Comparison of ENCODE assay signal across 9 cellular contexts in the genomic region with DNA sequence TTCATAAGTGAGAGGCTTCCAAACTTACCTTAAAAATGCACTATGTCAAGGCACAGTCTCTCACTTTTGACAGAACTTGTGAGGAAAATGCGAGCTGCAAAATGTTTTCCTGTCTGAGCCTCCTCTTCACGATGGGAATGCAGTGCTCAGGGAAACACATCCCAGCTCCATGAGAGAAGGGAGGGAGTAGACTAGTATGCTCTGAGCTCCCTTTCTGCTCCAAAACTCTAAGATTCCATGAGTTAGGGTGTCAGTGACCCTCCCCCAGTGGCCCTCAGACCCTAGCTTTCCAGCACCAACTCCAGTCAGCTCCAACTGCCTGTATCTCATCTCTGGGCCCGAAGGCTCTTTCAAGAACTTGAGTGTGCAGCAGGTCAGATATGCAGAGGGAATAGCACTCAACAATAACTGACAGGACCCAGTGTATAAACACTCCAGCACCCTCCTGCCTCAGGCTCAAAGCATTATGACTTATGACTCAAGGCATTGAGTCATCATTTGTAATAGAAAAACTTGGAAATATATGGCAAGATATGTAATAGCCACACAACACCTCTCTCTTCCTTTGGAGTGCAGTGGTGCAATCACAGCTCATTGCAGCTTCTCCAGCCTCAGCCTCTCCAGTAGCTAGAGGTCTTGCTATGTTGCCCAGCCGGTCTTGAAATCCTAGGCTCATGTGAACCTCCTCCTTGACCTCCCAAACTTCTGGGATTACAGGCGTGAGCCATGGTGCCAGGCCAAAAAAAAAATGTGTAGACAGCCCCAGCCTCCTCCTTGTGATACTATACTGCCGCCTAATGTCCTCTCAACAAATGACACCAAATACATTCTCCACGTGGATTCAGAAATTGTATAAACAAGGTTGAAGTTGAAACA. TPM values are rescaled to one million over a fixed set of nuclear protein-coding genes. Genes with fewer than 3 reads are reported as not detected.
DNase-seq lines count a peak whose midpoint lies in the region; ATAC-seq, FAIRE-seq and TF ChIP-seq lines count a peak whose summit lies in the region.
"Had no signal": no experiment of that assay in that cellular context is flagged by ENCODE, and none has a peak within 500 bp of the region (broad histone marks: within the 10 kb centered on the region; RNA-seq: fewer than 3 reads in every experiment).

No MANE protein-coding gene starts in this region.

- TF ChIP-seq CTCF in adrenal gland (IDR thresholded peaks at IDR 0.05) (peak; percentile 37 to 81 (median 66)), gastrocnemius medialis (IDR thresholded peaks at IDR 0.05 in 4 of 5, conservative IDR thresholded peaks at IDR 0.05 in 1 of 5) (peak; percentile 62 to 84 (median 73))

- WGBS in adrenal gland, 4 donors: 36 to 41% (median 40%) methylated on average over 7 of the region's 7 CpGs

- H3K36me3 ChIP-seq in adrenal gland (replicated peaks in 1 of 2) (no peaks in the 10 kb centered on the region), gastrocnemius medialis (no peaks in the 10 kb centered on the region)

- in situ Hi-C loops in gastrocnemius medialis (cut with MboI; ENCODE audit: low sequenced_read_pairs in 4 of 4): loop anchor here (10.0 to 25.0 kb wide), 6 partner anchors 94 to 192 kb away; partner anchors contain the start of genes APMAP (in 2 of the 4), ACSS1 (in 1 of the 4) and VSX1 (in 1 of the 4)

- H3K4me1 ChIP-seq in adrenal gland (replicated peaks in 1 of 2) (no peaks in the 10 kb centered on the region), gastrocnemius medialis (no peaks in the 10 kb centered on the region)

- intact Hi-C loops in adrenal gland (cut with DNase I) (no loop called here), left cardiac atrium (cut with DNase I) (loop anchor here (1.0 to 10.0 kb wide), 5 partner anchors 96 to 226 kb away; partner anchors contain the start of genes APMAP (in 1 of the 2), GINS1 (in 1 of the 2) and VSX1 (in 1 of the 2)), gastrocnemius medialis (cut with DNase I; ENCODE audit: low total_unique reads) (loop anchor here (2.0 kb wide), 2 partner anchors 102 to 184 kb away; no protein-coding TSS in a partner anchor)

- DNase-seq in COLO668 (lab: John Stamatoyannopoulos, UW; ENCODE audit: unreplicated experiment): peak; percentile 25
- no peak for DNase-seq in GM19239 (ENCODE audit: insufficient read length, low spot score)
- DNase-seq in NCI-H2196 treated with DMSO at 0.1 percent for 48 hours (lab: John Stamatoyannopoulos, UW; ENCODE audit: unreplicated experiment): peak; percentile 57
- DNase-seq in adrenal gland: peak in 4 of 7 donors; percentile 35 to 47 (median 37)
- DNase-seq in left cardiac atrium: peak; percentile 33
- DNase-seq in gastrocnemius medialis: peak; percentile 30 to 82

- ATAC-seq in left cardiac atrium (peak; percentile 86 to 95), gastrocnemius medialis (peak; percentile 94 to 96), HG02588 (IDR thresholded peaks at IDR 0.05; ENCODE audit: unreplicated experiment) (no peak), HG03025 (IDR thresholded peaks at IDR 0.05; ENCODE audit: low FRiP score, unreplicated experiment) (no peak)

- peak; percentile 72 for FAIRE-seq in GM19239 (lab: Jason Lieb, UNC)

- H3K27me3 ChIP-seq in adrenal gland (no peaks in the 10 kb centered on the region), gastrocnemius medialis (no peaks in the 10 kb centered on the region)

- peaks cover 0 to 4% (median 0%) of the 10 kb centered on the region in 3 donors for H3K9me3 ChIP-seq in adrenal gland (replicated peaks in 1 of 3)
- H3K9me3 ChIP-seq in gastrocnemius medialis: no peaks in the 10 kb centered on the region

- H3K4me3 ChIP-seq in adrenal gland (no peak overlapping the region), gastrocnemius medialis (no peak overlapping the region)
- H3K4me3 ChIP-seq: SK-N-MC had no signal

- peak overlapping the region in 2 of 5 donors; percentile 37 to 38 for H3K27ac ChIP-seq in adrenal gland
- peak overlapping the region; percentile 39 to 63 (median 50) for H3K27ac ChIP-seq in gastrocnemius medialis
- H3K27ac ChIP-seq: SK-N-MC had no signal

- no peak for TF ChIP-seq POLR2A in adrenal gland (IDR thresholded peaks at IDR 0.05)
- TF ChIP-seq POLR2A in gastrocnemius medialis (IDR thresholded peaks at IDR 0.05): no peak

RNA-seq across cellular contexts. Expression of gene ENTPD6, which starts 16.7 kb away (rescaled TPM):
- 100 to 1,000 TPM in 5 of 8 donors, 10 to 100 TPM in 3; 51.0 to 120 (median 107) TPM for total RNA-seq in adrenal gland
- 100 to 1,000 TPM in 2 of 3 donors, 10 to 100 TPM in 1; 30.9 to 260 (median 153) TPM for polyA plus RNA-seq in adrenal gland
- total RNA-seq in left cardiac atrium: 100 to 1,000 TPM; 110 to 127 TPM
- 10 to 100 TPM; 27.0 to 61.1 (median 50.2) TPM for total RNA-seq in gastrocnemius medialis

Comparison
In these comparisons a context has a peak if more than half of its experiments do, and no peak if none do; other contexts are left out.
1. ATAC-seq: peak in left cardiac atrium (2 of 2) and gastrocnemius medialis (2 of 2); none in HG02588 (single experiment) and HG03025 (single experiment).
2. intact Hi-C loops: an anchor here in left cardiac atrium (1.0 to 10.0 kb wide) and gastrocnemius medialis (2.0 kb wide); none called in adrenal gland.